1 cellular context compared by ENCODE assay signal in genomic region chr12:116538076-116538591, GRCh38.
A peak's percentile ranks its signal among the peaks of the same experiment; 100 is the strongest.
TF ChIP-seq lines count a peak whose summit lies in the region.

No MANE protein-coding gene starts in this region.

TF ChIP-seq in GM12878, 131 proteins besides CTCF, POLR2A, EP300 and RAD21 (continued from another document):
- TF ChIP-seq WRNIP1 (IDR thresholded peaks at IDR 0.05; ENCODE audit: borderline replicate concordance, low read depth, low read length) (no peak), BCLAF1 (IDR thresholded peaks at IDR 0.05) (no peak), ZNF592 (IDR thresholded peaks at IDR 0.05) (no peak), CHD2 (IDR thresholded peaks at IDR 0.05; ENCODE audit: borderline replicate concordance, low read depth, low read length) (no peak), CUX1 (IDR thresholded peaks at IDR 0.05; ENCODE audit: insufficient replicate concordance, low read depth, low read length) (no peak), YY1 (IDR thresholded peaks at IDR 0.05; ENCODE audit: low read depth, low read length) (0 out of 2 replicates have a peak, but pooled peaks have one; percentile 5), BRCA1 (IDR thresholded peaks at IDR 0.05; ENCODE audit: low read depth, low read length) (no peak), E2F8 (IDR thresholded peaks at IDR 0.05; ENCODE audit: low read depth, partially characterized antibody) (no peak), RELA (IDR thresholded peaks at IDR 0.05; ENCODE audit: borderline replicate concordance, partially characterized antibody) (no peak), DPF2 (IDR thresholded peaks at IDR 0.05) (no peak), SIN3A (IDR thresholded peaks at IDR 0.05; ENCODE audit: low read depth, low read length) (no peak), NFIC (IDR thresholded peaks at IDR 0.05; ENCODE audit: low read depth, low read length) (peak; percentile 95), BHLHE40 (IDR thresholded peaks at IDR 0.05; ENCODE audit: borderline replicate concordance in 1 of 2, low read depth in 2 of 2, low read length in 1 of 2) (no peak), FOXK2 (IDR thresholded peaks at IDR 0.05) (no peak), ATF2 (IDR thresholded peaks at IDR 0.05; ENCODE audit: low read length) (peak; percentile 88), PAX8 (IDR thresholded peaks at IDR 0.05) (no peak), MTA2 (IDR thresholded peaks at IDR 0.05; ENCODE audit: low read depth) (no peak), SMAD1 (IDR thresholded peaks at IDR 0.05; ENCODE audit: low read depth, partially characterized antibody) (no peak), TCF12 (IDR thresholded peaks at IDR 0.05; ENCODE audit: low read depth, low read length) (no peak), EGR1 (IDR thresholded peaks at IDR 0.05; ENCODE audit: borderline replicate concordance in 1 of 2, low read depth in 2 of 2, low read length in 2 of 2) (no peak), ZBTB11 (CRISPR knock-in tag; IDR thresholded peaks at IDR 0.05) (no peak), ZNF207 (IDR thresholded peaks at IDR 0.05; ENCODE audit: borderline replicate concordance) (no peak), TCF7 (IDR thresholded peaks at IDR 0.05; ENCODE audit: borderline replicate concordance) (no peak), CREM (IDR thresholded peaks at IDR 0.05; ENCODE audit: low read depth) (peak; percentile 65), SREBF1 (IDR thresholded peaks at IDR 0.05; ENCODE audit: low read length) (peak; percentile 79), TBL1XR1 (IDR thresholded peaks at IDR 0.05; ENCODE audit: low read depth, low read length) (peak; percentile 84), NFYA (IDR thresholded peaks at IDR 0.05; ENCODE audit: borderline replicate concordance, low read depth, low read length) (no peak), TAF1 (IDR thresholded peaks at IDR 0.05; ENCODE audit: borderline replicate concordance, low read depth, low read length) (no peak), SREBF2 (IDR thresholded peaks at IDR 0.05; ENCODE audit: low read length) (no peak), ETV6 (conservative IDR thresholded peaks at IDR 0.05 in 1 of 2, IDR thresholded peaks at IDR 0.05 in 1 of 2; ENCODE audit: borderline replicate concordance in 1 of 2, low read depth in 1 of 2) (peak in 1 of 2 experiments; percentile 65; a peak in 1 of 4 replicates), ZBTB4 (CRISPR knock-in tag; IDR thresholded peaks at IDR 0.05) (0 out of 2 replicates have a peak, but pooled peaks have one; percentile 31), NR2F1 (conservative IDR thresholded peaks at IDR 0.05) (no peak; the same call in 1 of the 2 replicates), IKZF1 (conservative IDR thresholded peaks at IDR 0.05) (no peak; the same call in 1 of the 2 replicates), FOXM1 (IDR thresholded peaks at IDR 0.05; ENCODE audit: low read depth, low read length) (peak; percentile 95; the same call in 1 of the 2 replicates)
TF ChIP-seq in GM12878: peak in this region for 37.
